Comparison of ENCODE assay signal across 24 cellular contexts in genomic region chr3:171065732-171066131, GRCh38. TPM values are rescaled to one million over a fixed set of nuclear protein-coding genes. Genes with fewer than 3 reads are reported as not detected.
DNase-seq lines count a peak whose midpoint lies in the region; ATAC-seq, FAIRE-seq and TF ChIP-seq lines count a peak whose summit lies in the region.
"Had no signal": no experiment of that assay in that cellular context is flagged by ENCODE, and none has a peak within 500 bp of the region (broad histone marks: within the 10 kb centered on the region; RNA-seq: fewer than 3 reads in every experiment).

No MANE protein-coding gene starts in this region.

- H3K4me1 ChIP-seq in A549 (no peaks in the 10 kb centered on the region), K562 (replicated peaks in 1 of 2; ENCODE audit: control insufficient read depth in 2 of 2, insufficient read depth in 2 of 2, low read length in 2 of 2) (no peaks in the 10 kb centered on the region)
- no peaks in the 10 kb centered on the region for H3K4me1 ChIP-seq in effector memory CD4-positive, alpha-beta T cell (ENCODE audit: control insufficient read depth, insufficient read depth, low read length, poor library complexity, severe bottlenecking)
- H3K4me1 ChIP-seq: BE2C, BLaER1 had no signal

- H3K27me3 ChIP-seq in K562 (ENCODE audit: control insufficient read depth in 2 of 2, insufficient read depth in 2 of 2, low read length in 2 of 2) = no peaks in the 10 kb centered on the region
- H3K27me3 ChIP-seq in effector memory CD4-positive, alpha-beta T cell (replicated peaks; ENCODE audit: control insufficient read depth, insufficient read depth, low read length, poor library complexity, severe bottlenecking) = no peaks in the 10 kb centered on the region
- H3K27me3 ChIP-seq: BE2C, BLaER1 had no signal

- intact Hi-C loops in K562 (cut with micrococcal nuclease) = no loop called here

- TF ChIP-seq RAD21 in A549 (conservative IDR thresholded peaks at IDR 0.05 in 1 of 2, IDR thresholded peaks at IDR 0.05 in 1 of 2) (no peak), K562 (CRISPR knock-in tag; conservative IDR thresholded peaks at IDR 0.05 in 1 of 2, IDR thresholded peaks at IDR 0.05 in 1 of 2) (no peak)

- DNase-seq in A172 (ENCODE audit: low spot score) (peak; percentile 38), A549 (ENCODE audit: low read depth in 1 of 2, low spot score in 1 of 2) (no peak), LHCN-M2 (ENCODE audit: low read depth) (peak; percentile 28), K562 (ENCODE audit: extremely low read depth in 1 of 4, low spot score in 3 of 4) (no peak), DMS153 (lab: John Stamatoyannopoulos, UW) (no peak)
- no peak for DNase-seq in effector memory CD4-positive, alpha-beta T cell
- DNase-seq: 8988T; ACHN; BE2C; C1 segment of cervical spinal cord; CD4-positive, alpha-beta memory T cell; CD4-positive, CD25-positive, alpha-beta regulatory T cell; CD8-positive, alpha-beta memory T cell; COR-L47; DMS 273 treated with DMSO at 0.1 percent for 48 hours; DMS79 treated with DMSO at 0.1 percent for 48 hours; GF-D8 had no signal

- in situ Hi-C loops in K562 (cut with MboI) = no loop called here

- BruUV-seq in K562 (replicated peaks; lab: Mats Ljungman, UMichigan) = no TSS peak

- H3K4me3 ChIP-seq in A549 (no peak overlapping the region), K562 (no peak overlapping the region)
- H3K4me3 ChIP-seq in effector memory CD4-positive, alpha-beta T cell (ENCODE audit: insufficient read depth, low read depth, low read length, poor library complexity, severe bottlenecking) = no peak overlapping the region
- H3K4me3 ChIP-seq: BLaER1 had no signal

- no peak overlapping the region for H3K4me2 ChIP-seq in A549
- H3K4me2 ChIP-seq in K562 (ENCODE audit: insufficient read depth, low read length) = no peak overlapping the region
- H3K4me2 ChIP-seq: BLaER1 had no signal

- TF ChIP-seq EP300 in A549 (IDR thresholded peaks at IDR 0.05) = no peak
- TF ChIP-seq EP300 in K562 (IDR thresholded peaks at IDR 0.05; ENCODE audit: low read length) = no peak

- FAIRE-seq in A549 (lab: Jason Lieb, UNC) (no peak), K562 (lab: Jason Lieb, UNC) (no peak)
- FAIRE-seq: G401.6, GM12891 had no signal

- no peaks in the 10 kb centered on the region for H3K79me2 ChIP-seq in K562 (ENCODE audit: control insufficient read depth, insufficient read depth, low read length)

- no peaks in the 10 kb centered on the region for H3K9me3 ChIP-seq in A549
- no peaks in the 10 kb centered on the region for H3K9me3 ChIP-seq in K562 (replicated peaks; ENCODE audit: control insufficient read depth, insufficient read depth, low read depth, low read length)
- no peaks in the 10 kb centered on the region for H3K9me3 ChIP-seq in effector memory CD4-positive, alpha-beta T cell (ENCODE audit: control insufficient read depth, low read length)
- H3K9me3 ChIP-seq: BE2C, BLaER1 had no signal

- H3K27ac ChIP-seq in A549 (no peak overlapping the region), K562 (ENCODE audit: extremely low read depth, low read depth, low read length) (no peak overlapping the region)
- H3K27ac ChIP-seq in effector memory CD4-positive, alpha-beta T cell (ENCODE audit: insufficient read depth, low read length, poor library complexity, severe bottlenecking) = no peak overlapping the region
- H3K27ac ChIP-seq: BLaER1 had no signal

- TF ChIP-seq CTCF in A549 (IDR thresholded peaks at IDR 0.05) = no peak
- TF ChIP-seq CTCF in K562 (IDR thresholded peaks at IDR 0.05 in 2 of 3, conservative IDR thresholded peaks at IDR 0.05 in 1 of 3; ENCODE audit: insufficient read depth in 2 of 3, low read depth in 1 of 3, low read length in 3 of 3) = no peak

- WGBS in A549 (ENCODE audit: missing lambda C conversion rate) = 85% methylated on average over 1 of the region's 1 CpG
- WGBS in K562 (ENCODE audit: insufficient coverage, low coverage, missing lambda C conversion rate) = 28% methylated on average over 1 of the region's 1 CpG

- H3K9me1 ChIP-seq in K562 (ENCODE audit: control insufficient read depth, insufficient read depth, low read length) = no peaks in the 10 kb centered on the region

- no peak overlapping the region for H3K9ac ChIP-seq in K562 (ENCODE audit: insufficient read depth in 1 of 2, low read depth in 2 of 2, low read length in 2 of 2)
- H3K9ac ChIP-seq: BLaER1 had no signal

- no peak overlapping the region for H2AFZ ChIP-seq in K562 (ENCODE audit: low read depth, low read length)

- no peak for ATAC-seq in A549
- no peak for ATAC-seq in K562
- no peak for ATAC-seq in GM18519 (IDR thresholded peaks at IDR 0.05; ENCODE audit: low FRiP score, unreplicated experiment)

- CTCF ChIA-PET in A549 (lab: Yijun Ruan, JAX) (no interaction called here), K562 (lab: Yijun Ruan, JAX; ENCODE audit: low intra/inter-chr PET ratio) (no interaction called here)

- TF ChIP-seq POLR2A in A549 (IDR thresholded peaks at IDR 0.05; ENCODE audit: low read length) (no peak), K562 (conservative IDR thresholded peaks at IDR 0.05) (no peak)

- no peaks in the 10 kb centered on the region for H4K20me1 ChIP-seq in K562 (replicated peaks; ENCODE audit: control insufficient read depth, insufficient read depth, low read length)
- H4K20me1 ChIP-seq: BLaER1 had no signal

- POLR2A ChIA-PET in A549 (lab: Yijun Ruan, JAX) = no interaction called here
- POLR2A ChIA-PET in K562 (lab: Yijun Ruan, JAX) = interaction anchor here (0.6 kb wide), 1 partner anchor 707 kb away, joined by 3 read pairs; no protein-coding TSS in a partner anchor

- peaks cover 34% of the 10 kb centered on the region; the same call in 2 of the 3 replicates for H3K36me3 ChIP-seq in K562 (ENCODE audit: control insufficient read depth, insufficient read depth, low read length)
- peaks cover 52% of the 10 kb centered on the region for H3K36me3 ChIP-seq in effector memory CD4-positive, alpha-beta T cell (ENCODE audit: control insufficient read depth, insufficient read depth, low read length)
- H3K36me3 ChIP-seq: BE2C, BLaER1 had no signal

TF ChIP-seq in A549, 52 proteins besides CTCF, POLR2A, EP300 and RAD21:
- TF ChIP-seq MAFK (IDR thresholded peaks at IDR 0.05; ENCODE audit: partially characterized antibody) (peak; percentile 48), RCOR1 (IDR thresholded peaks at IDR 0.05; ENCODE audit: low read depth, low read length) (no peak)

TF ChIP-seq in K562, 482 proteins besides CTCF, POLR2A, EP300 and RAD21:
- TF ChIP-seq SMAD3 (CRISPR knock-in tag; conservative IDR thresholded peaks at IDR 0.05) (no peak), MAFG (tag; conservative IDR thresholded peaks at IDR 0.05) (peak; percentile 59), ZNF316 (IDR thresholded peaks at IDR 0.05) (peak; percentile 81), MAFK (IDR thresholded peaks at IDR 0.05; ENCODE audit: low read length) (peak; percentile 70), ZNF583 (CRISPR knock-in tag; IDR thresholded peaks at IDR 0.05) (no peak), MAFF (IDR thresholded peaks at IDR 0.05; ENCODE audit: low read length) (peak; percentile 70), C11orf30 (IDR thresholded peaks at IDR 0.05; ENCODE audit: low read depth) (peak; percentile 71; the same call in 1 of the 2 replicates)
- TF ChIP-seq, protein P1, sequence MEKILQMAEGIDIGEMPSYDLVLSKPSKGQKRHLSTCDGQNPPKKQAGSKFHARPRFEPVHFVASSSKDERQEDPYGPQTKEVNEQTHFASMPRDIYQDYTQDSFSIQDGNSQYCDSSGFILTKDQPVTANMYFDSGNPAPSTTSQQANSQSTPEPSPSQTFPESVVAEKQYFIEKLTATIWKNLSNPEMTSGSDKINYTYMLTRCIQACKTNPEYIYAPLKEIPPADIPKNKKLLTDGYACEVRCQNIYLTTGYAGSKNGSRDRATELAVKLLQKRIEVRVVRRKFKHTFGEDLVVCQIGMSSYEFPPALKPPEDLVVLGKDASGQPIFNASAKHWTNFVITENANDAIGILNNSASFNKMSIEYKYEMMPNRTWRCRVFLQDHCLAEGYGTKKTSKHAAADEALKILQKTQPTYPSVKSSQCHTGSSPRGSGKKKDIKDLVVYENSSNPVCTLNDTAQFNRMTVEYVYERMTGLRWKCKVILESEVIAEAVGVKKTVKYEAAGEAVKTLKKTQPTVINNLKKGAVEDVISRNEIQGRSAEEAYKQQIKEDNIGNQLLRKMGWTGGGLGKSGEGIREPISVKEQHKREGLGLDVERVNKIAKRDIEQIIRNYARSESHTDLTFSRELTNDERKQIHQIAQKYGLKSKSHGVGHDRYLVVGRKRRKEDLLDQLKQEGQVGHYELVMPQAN (IDR thresholded peaks at IDR 0.05; ENCODE audit: borderline replicate concordance) = no peak

RNA-seq across cellular contexts. Expression of gene SLC2A2, which starts 39.2 kb away (rescaled TPM):
- total RNA-seq in A172 (2014; rRNA removed; shearing (Covaris generic)) = 0.07 TPM in 2 replicates
- not detected in 2 replicates for polyA plus RNA-seq in A549 (2011; rRNA removed)
- not detected in 2 replicates for polyA plus RNA-seq in A549 (2012; cell fraction: cytosol; rRNA removed)
- not detected in 2 replicates for polyA plus RNA-seq in A549 (2012; cell fraction: nucleus; rRNA removed)
- polyA plus RNA-seq in A549 (2017; fragmentation: RNase III; extraction: RNeasy Plus Mini Kit Qiagen cat#74134 plus additional on column Dnase treatment) = not detected in 3 replicates
- not detected in 2 replicates for polyA minus RNA-seq in A549 (2011; rRNA and poly(A)+ RNA removed)
- not detected in 2 replicates for total RNA-seq in LHCN-M2 (2014; rRNA removed)
- not detected for polyA plus RNA-seq in LHCN-M2 (2012)
- total RNA-seq in K562 (2011; cell fraction: chromatin; rRNA removed; ENCODE audit: low replicate concordance) = not detected in 2 replicates
- not detected in 2 replicates for total RNA-seq in K562 (2011; cell fraction: nucleolus; rRNA removed)
- not detected in 2 replicates for total RNA-seq in K562 (2011; cell fraction: nucleoplasm; rRNA removed)
- total RNA-seq in K562 (2014; rRNA removed) = not detected in 2 replicates
- total RNA-seq in K562 (2014; rRNA removed; fragmentation: Illumina TruSeq; extraction: Trizol) = not detected in 2 replicates
- total RNA-seq in K562 (2015; rRNA removed; fragmentation: Illumina TruSeq; extraction: Trizol) = not detected in 2 replicates
- total RNA-seq in K562 (2021) = 0.18 TPM in 1 of 2 replicates, not detected in the other
- polyA plus RNA-seq in K562 (2011; rRNA removed) = not detected in 2 replicates
- polyA plus RNA-seq in K562 (2011; cell fraction: cytosol; rRNA removed) = not detected in 2 replicates
- not detected in 2 replicates for polyA plus RNA-seq in K562 (2011; cell fraction: nucleus; rRNA removed)
- polyA plus RNA-seq in K562 (2012) = not detected in 2 replicates
- not detected in 2 replicates for polyA plus RNA-seq in K562 (2014; fragmentation: Illumina TruSeq; extraction: Trizol)
- not detected for polyA plus RNA-seq in K562 (2014; fragmentation: Nextera tagmentation; extraction: Ambion mirVana)
- polyA plus RNA-seq in K562 (2014; rRNA removed) = not detected in 2 replicates
- polyA minus RNA-seq in K562 (2011; rRNA and poly(A)+ RNA removed) = not detected in 2 replicates
- polyA minus RNA-seq in K562 (2011; cell fraction: cytosol; rRNA and poly(A)+ RNA removed) = not detected in 2 replicates
- polyA minus RNA-seq in K562 (2011; cell fraction: nucleus; rRNA and poly(A)+ RNA removed) = not detected in 2 replicates
- total RNA-seq: A673; CD4-positive, alpha-beta memory T cell; CD4-positive, CD25-positive, alpha-beta regulatory T cell; CD8-positive, alpha-beta memory T cell had no signal
- polyA plus RNA-seq: AG04450; CD14-positive monocyte; CD4-positive, alpha-beta memory T cell; CD4-positive, CD25-positive, alpha-beta regulatory T cell; CD8-positive, alpha-beta memory T cell had no signal

Comparison
In these comparisons a context has a peak if more than half of its experiments do, and no peak if none do; other contexts are left out.
1. DNase-seq: peak in A172 (single experiment) and LHCN-M2 (single experiment); none in A549 (0 of 2), K562 (0 of 4), DMS153 (single experiment) and effector memory CD4-positive, alpha-beta T cell (0 of 3).